ENCODE assay signal across 8 cellular contexts in genomic region chr1:150875197-150876110, GRCh38. TPM values are rescaled to one million over a fixed set of nuclear protein-coding genes. Genes with fewer than 3 reads are reported as not detected.
DNase-seq lines count a peak whose midpoint lies in the region; ATAC-seq and TF ChIP-seq lines count a peak whose summit lies in the region.

No MANE protein-coding gene starts in this region.

- peak overlapping the region; percentile 35 for H3K27ac ChIP-seq in PC-9

- H3K9me3 ChIP-seq in PC-9 (ENCODE audit: insufficient read depth, low read depth) (no peaks in the 10 kb centered on the region), mucosa of descending colon (no peaks in the 10 kb centered on the region)

- H3K4me3 ChIP-seq in PC-9 (peak overlapping the region; percentile 97), mucosa of descending colon (peak overlapping the region; percentile 72)

- DNase-seq in NCI-H748 (lab: John Stamatoyannopoulos, UW; ENCODE audit: unreplicated experiment) (peak; percentile 51), NCI-H748 treated with DMSO at 0.1 percent for 48 hours (lab: John Stamatoyannopoulos, UW) (no peak), PC-9 (no peak), ecto neural progenitor cell (ENCODE audit: low spot score) (peak; percentile 47), mucosa of descending colon (peak in 2 of 3 donors; percentile 31 to 32), 8988T (no peak)

- ATAC-seq in mucosa of descending colon, result no peak
- ATAC-seq in GM21515 (IDR thresholded peaks at IDR 0.05; ENCODE audit: unreplicated experiment), result no peak
- ATAC-seq in GM18517 (IDR thresholded peaks at IDR 0.05; ENCODE audit: unreplicated experiment), result no peak

- H3K9me2 ChIP-seq in PC-9 (ENCODE audit: insufficient read depth), result no peaks in the 10 kb centered on the region

- H3K4me1 ChIP-seq in PC-9 (replicated peaks; ENCODE audit: insufficient read depth), result peaks cover 20% of the 10 kb centered on the region
- H3K4me1 ChIP-seq in mucosa of descending colon (ENCODE audit: low read depth), result peaks cover 6% of the 10 kb centered on the region

- TSS peak; percentile 32 for BruUV-seq in PC-9 (replicated peaks; lab: Mats Ljungman, UMichigan)

- H4K20me1 ChIP-seq in PC-9 (ENCODE audit: insufficient read depth), result no peaks in the 10 kb centered on the region

- CTCF ChIA-PET in PC-9 (lab: Charles Lee), result interaction anchor here (0.7 kb wide), 1 partner anchor 292 kb away, joined by 5 read pairs; no protein-coding TSS in a partner anchor

- intact Hi-C loops in PC-9 (cut with micrococcal nuclease; ENCODE audit: unreplicated experiment) (loop anchor here (1.0 to 5.0 kb wide), 4 partner anchors 47 to 314 kb away; partner anchors contain the start of gene SETDB1), mucosa of descending colon (cut with DNase I, micrococcal nuclease) (no loop called here)

- TF ChIP-seq CTCF in PC-9 (conservative IDR thresholded peaks at IDR 0.05) (no peak), mucosa of descending colon (IDR thresholded peaks at IDR 0.05) (no peak)

- no peaks in the 10 kb centered on the region for H3K27me3 ChIP-seq in PC-9 (ENCODE audit: insufficient read depth, low read depth)

- peak overlapping the region; percentile 82 for H2AFZ ChIP-seq in PC-9

- peaks cover 30% of the 10 kb centered on the region for H3K79me2 ChIP-seq in PC-9 (ENCODE audit: low read depth)

- H3F3A ChIP-seq in PC-9 (ENCODE audit: insufficient read depth, low read depth), result peaks cover 22% of the 10 kb centered on the region

- H3K36me3 ChIP-seq in PC-9 (ENCODE audit: low read depth) (no peaks in the 10 kb centered on the region; the same call in 1 of the 2 replicates), mucosa of descending colon (ENCODE audit: low read depth) (no peaks in the 10 kb centered on the region)

- H3K4me2 ChIP-seq in PC-9, result peak overlapping the region; percentile 96

- POLR2A ChIA-PET in PC-9 (lab: Charles Lee; ENCODE audit: unreplicated experiment), result interaction anchor here (0.7 kb wide), 1 partner anchor 123 kb away, joined by 3 read pairs; no protein-coding TSS in a partner anchor

RNA-seq across cellular contexts. Expression of gene ARNT, which starts 0.9 kb away (rescaled TPM):
- 30.3 and 35.1 TPM in 2 replicates for total RNA-seq in PC-9 (2021)
- 10 to 100 TPM; 42.1 to 54.6 (median 42.7) TPM for total RNA-seq in mucosa of descending colon

RNA-seq across cellular contexts. Expression of gene CTXND2, which starts 11.5 kb away (rescaled TPM):
- not detected in 2 replicates for total RNA-seq in PC-9 (2021)
- total RNA-seq in mucosa of descending colon, result not detected

RNA-seq across cellular contexts. Expression of gene SETDB1, which starts 50.7 kb away (rescaled TPM):
- 45.6 and 51.1 TPM in 2 replicates for total RNA-seq in PC-9 (2021)
- 10 to 100 TPM; 35.4 to 49.4 (median 42.8) TPM for total RNA-seq in mucosa of descending colon

Comparison
In these comparisons a context has a peak if more than half of its experiments do, and no peak if none do; other contexts are left out.
1. DNase-seq: peak in NCI-H748 (single experiment), ecto neural progenitor cell (single experiment) and mucosa of descending colon (2 of 3); none in NCI-H748 treated with DMSO at 0.1 percent for 48 hours (single experiment), PC-9 (0 of 2) and 8988T (single experiment).